ENCODE assay signal across 12 cellular contexts in the genomic region with DNA sequence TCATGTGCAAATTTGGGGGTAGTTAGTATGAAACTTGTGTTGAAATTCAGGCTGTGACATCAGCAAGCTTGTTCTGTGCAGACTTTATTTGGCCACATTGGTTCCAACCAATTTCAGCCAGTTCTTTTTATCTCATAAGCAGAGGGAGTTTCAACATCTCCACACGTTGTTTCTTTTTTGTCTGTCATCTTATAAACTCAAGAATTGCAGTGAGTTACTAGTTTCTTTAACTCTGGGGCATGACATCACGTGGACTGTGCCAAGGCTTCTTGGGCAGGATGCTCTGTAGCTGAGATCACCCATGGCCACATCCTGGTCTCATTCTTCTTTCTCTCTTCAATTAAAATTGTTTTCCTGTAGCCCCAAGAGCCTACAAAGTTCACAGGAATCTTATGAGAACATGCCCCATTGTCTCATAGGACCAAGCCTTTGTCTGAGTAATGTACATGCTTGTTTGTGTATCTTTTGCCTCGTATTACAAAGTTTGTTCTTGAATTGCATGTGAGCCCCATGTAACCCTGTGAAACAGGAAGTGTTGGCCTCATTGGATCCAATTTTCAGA.
DNase-seq lines count a peak whose midpoint lies in the region; FAIRE-seq and TF ChIP-seq lines count a peak whose summit lies in the region.
"Had no signal": no experiment of that assay in that cellular context is flagged by ENCODE, and none has a peak within 500 bp of the region (broad histone marks: within the 10 kb centered on the region; RNA-seq: fewer than 3 reads in every experiment).

No MANE protein-coding gene starts in this region.

- no peaks in the 10 kb centered on the region for H4K20me1 ChIP-seq in PC-9 (ENCODE audit: insufficient read depth)

- CTCF ChIA-PET in PC-9 (lab: Charles Lee): no interaction called here

- intact Hi-C loops in PC-9 (cut with micrococcal nuclease; ENCODE audit: unreplicated experiment): no loop called here

- H3K36me3 ChIP-seq in PC-9 (ENCODE audit: low read depth): no peaks in the 10 kb centered on the region

- H3K27ac ChIP-seq in PC-9: no peak overlapping the region

- no peaks in the 10 kb centered on the region for H3K9me2 ChIP-seq in PC-9 (ENCODE audit: insufficient read depth)

- POLR2A ChIA-PET in PC-9 (lab: Charles Lee; ENCODE audit: unreplicated experiment): no interaction called here

- no peak for FAIRE-seq in GM12891 (lab: Jason Lieb, UNC)

- H3K4me3 ChIP-seq in AG09309 (ENCODE audit: control insufficient read depth, low read depth, low read length) (no peak overlapping the region), cardiac fibroblast (replicated peaks in 1 of 2; ENCODE audit: low read depth in 2 of 2, low read length in 2 of 2) (no peak overlapping the region), PC-9 (no peak overlapping the region)

- no peaks in the 10 kb centered on the region for H3K9me3 ChIP-seq in PC-9 (ENCODE audit: insufficient read depth, low read depth)

- no peaks in the 10 kb centered on the region for H3F3A ChIP-seq in PC-9 (ENCODE audit: insufficient read depth, low read depth)

- no peaks in the 10 kb centered on the region for H3K79me2 ChIP-seq in PC-9 (ENCODE audit: low read depth)

- no TSS peak for BruUV-seq in PC-9 (replicated peaks; lab: Mats Ljungman, UMichigan)

- H3K4me2 ChIP-seq in PC-9: no peak overlapping the region

- H3K4me1 ChIP-seq in PC-9 (replicated peaks; ENCODE audit: insufficient read depth): no peaks in the 10 kb centered on the region

- no peak overlapping the region for H2AFZ ChIP-seq in PC-9

- peak; percentile 99 for DNase-seq in AG09309 (ENCODE audit: low read depth)
- DNase-seq in HS-5 (ENCODE audit: low read depth): peak; percentile 97
- DNase-seq in cardiac fibroblast (ENCODE audit: low read depth in 2 of 2): peak; percentile 73 to 100
- peak; percentile 23 for DNase-seq in kidney glomerular epithelial cell (lab: John Stamatoyannopoulos, UW)
- no peak for DNase-seq in effector CD8-positive, alpha-beta T cell (lab: John Stamatoyannopoulos, UW)
- DNase-seq in GM12891 (ENCODE audit: insufficient read length, low spot score): no peak
- DNase-seq in NCI-H510A treated with DMSO at 0.1 percent for 48 hours (lab: John Stamatoyannopoulos, UW): no peak
- DNase-seq in PC-9: no peak
- DNase-seq: activated T-cell treated with anti-CD3 and anti-CD28 coated beads, Interleukin-2, amount 50 U/mL, for 4 hours; naive B cell; stimulated activated CD4-positive, alpha-beta T cell treated with anti-CD3 and anti-CD28 coated beads, Interleukin-15, amount 100 ng/mL, for 24 hours; stimulated activated naive CD4-positive, alpha-beta T cell treated with Interleukin-2 at 50 U/mL for 16 hours had no signal

- TF ChIP-seq CTCF in AG09309 (IDR thresholded peaks at IDR 0.05; ENCODE audit: control insufficient read depth, insufficient read depth, low read depth, low read length, missing control alignments) (no peak), cardiac fibroblast (IDR thresholded peaks at IDR 0.05; ENCODE audit: low read depth, low read length) (no peak), PC-9 (conservative IDR thresholded peaks at IDR 0.05) (no peak)

- H3K27me3 ChIP-seq in PC-9 (ENCODE audit: insufficient read depth, low read depth): no peaks in the 10 kb centered on the region

- no peak for TF ChIP-seq POLR2A in GM12891 (IDR thresholded peaks at IDR 0.05; ENCODE audit: low read depth, low read length)

TF ChIP-seq in GM12891, 5 proteins besides CTCF, POLR2A, EP300 and RAD21:
- TF ChIP-seq PAX5 (IDR thresholded peaks at IDR 0.05; ENCODE audit: insufficient read depth, low read length, severe bottlenecking) (no peak), POLR2AphosphoS5 (IDR thresholded peaks at IDR 0.05; ENCODE audit: low read depth, low read length) (no peak), SPI1 (IDR thresholded peaks at IDR 0.05; ENCODE audit: low read depth, low read length) (no peak), TAF1 (IDR thresholded peaks at IDR 0.05; ENCODE audit: low read depth, low read length) (no peak), POU2F2 (IDR thresholded peaks at IDR 0.05; ENCODE audit: low read depth, low read length) (no peak)

Comparison
In these comparisons a context has a peak if more than half of its experiments do, and no peak if none do; other contexts are left out.
1. DNase-seq: peak in AG09309 (single experiment), HS-5 (single experiment), cardiac fibroblast (2 of 2) and kidney glomerular epithelial cell (single experiment); none in effector CD8-positive, alpha-beta T cell (single experiment), GM12891 (single experiment), NCI-H510A treated with DMSO at 0.1 percent for 48 hours (single experiment) and PC-9 (0 of 2).